9 cellular contexts compared by ENCODE assay signal in genomic region chr6:151440930-151441329, GRCh38. TPM values are rescaled to one million over a fixed set of nuclear protein-coding genes. Genes with fewer than 3 reads are reported as not detected.
A peak's percentile ranks its signal among the peaks of the same experiment; 100 is the strongest.
DNase-seq lines count a peak whose midpoint lies in the region; ATAC-seq, FAIRE-seq and TF ChIP-seq lines count a peak whose summit lies in the region.
"Had no signal": no experiment of that assay in that cellular context is flagged by ENCODE, and none has a peak within 500 bp of the region (broad histone marks: within the 10 kb centered on the region; RNA-seq: fewer than 3 reads in every experiment).

No MANE protein-coding gene starts in this region.

- FAIRE-seq in H54 (lab: Jason Lieb, UNC), result no peak

- H3K27ac ChIP-seq in CD4-positive, CD25-positive, alpha-beta regulatory T cell (ENCODE audit: insufficient read depth, low read length, poor library complexity, severe bottlenecking), result no peak overlapping the region
- H3K27ac ChIP-seq in SK-N-MC, result no peak overlapping the region
- H3K27ac ChIP-seq in right lobe of liver, result peak overlapping the region in 1 of 3 donors; percentile 19

- H3K36me3 ChIP-seq in CD4-positive, CD25-positive, alpha-beta regulatory T cell (ENCODE audit: control insufficient read depth, insufficient read depth, low read length), result peaks cover 19% of the 10 kb centered on the region
- H3K36me3 ChIP-seq in SK-N-MC (ENCODE audit: insufficient read depth, low read length), result peaks cover 40% of the 10 kb centered on the region
- peaks cover 0 to 2% (median 0%) of the 10 kb centered on the region in 4 donors for H3K36me3 ChIP-seq in right lobe of liver

- peaks cover 9% of the 10 kb centered on the region for H3K4me1 ChIP-seq in CD4-positive, CD25-positive, alpha-beta regulatory T cell (ENCODE audit: control insufficient read depth, insufficient read depth, low read length, poor library complexity, severe bottlenecking)
- H3K4me1 ChIP-seq in right lobe of liver, result peaks cover 0 to 75% (median 19%) of the 10 kb centered on the region in 4 donors

- H3K27me3 Mint-ChIP-seq in CD4-positive, CD25-positive, alpha-beta regulatory T cell, result no peaks in the 10 kb centered on the region
- H3K27me3 Mint-ChIP-seq in Calu3 (ENCODE audit: unreplicated experiment), result no peaks in the 10 kb centered on the region

- CTCF ChIA-PET in Calu3 (lab: Charles Lee), result no interaction called here

- peaks cover 32 to 63% (median 46%) of the 10 kb centered on the region in 4 donors for H3K4me1 Mint-ChIP-seq in CD4-positive, CD25-positive, alpha-beta regulatory T cell
- peaks cover 12% of the 10 kb centered on the region for H3K4me1 Mint-ChIP-seq in Calu3 (ENCODE audit: low read depth, unreplicated experiment)

- intact Hi-C loops in right lobe of liver (cut with DNase I), result no loop called here
- intact Hi-C loops in Calu3 (cut with micrococcal nuclease; ENCODE audit: unreplicated experiment), result no loop called here

- peak in 2 of 3 donors; percentile 51 for DNase-seq in CD4-positive, CD25-positive, alpha-beta regulatory T cell
- DNase-seq in SK-N-MC (ENCODE audit: low read depth, low spot score), result no peak
- DNase-seq in right lobe of liver, result no peak
- DNase-seq in Calu3, result no peak
- DNase-seq in NCI-H774 (lab: John Stamatoyannopoulos, UW), result no peak
- no peak for DNase-seq in activated CD8-positive, alpha-beta memory T cell treated with anti-CD3 and anti-CD28 coated beads, Interleukin-2, amount 50 U/mL, for 4 hours
- DNase-seq in H54 (ENCODE audit: insufficient read length, low spot score), result no peak

- H3K9me3 ChIP-seq in CD4-positive, CD25-positive, alpha-beta regulatory T cell (ENCODE audit: control insufficient read depth in 2 of 2, low read length in 2 of 2), result no peaks in the 10 kb centered on the region
- H3K9me3 ChIP-seq in SK-N-MC (ENCODE audit: low read depth, low read length), result no peaks in the 10 kb centered on the region
- no peaks in the 10 kb centered on the region for H3K9me3 ChIP-seq in right lobe of liver

- H3K4me3 ChIP-seq in CD4-positive, CD25-positive, alpha-beta regulatory T cell (ENCODE audit: low read depth, low read length), result peak overlapping the region; percentile 23
- no peak overlapping the region for H3K4me3 ChIP-seq in SK-N-MC
- H3K4me3 ChIP-seq in right lobe of liver, result peak overlapping the region in 1 of 3 donors; percentile 4

- TF ChIP-seq CTCF in right lobe of liver (IDR thresholded peaks at IDR 0.05), result peak; percentile 37 to 61 (median 50)
- TF ChIP-seq CTCF in Calu3 (IDR thresholded peaks at IDR 0.05; ENCODE audit: unreplicated experiment), result no peak

- H3K4me3 Mint-ChIP-seq in CD4-positive, CD25-positive, alpha-beta regulatory T cell, result peak overlapping the region in 1 of 4 donors; percentile 38
- no peak overlapping the region for H3K4me3 Mint-ChIP-seq in Calu3 (ENCODE audit: low read depth, unreplicated experiment)

- BruUV-seq in Calu3 (replicated peaks; lab: Mats Ljungman, UMichigan), result no TSS peak

- peaks cover 18% of the 10 kb centered on the region for H3K36me3 Mint-ChIP-seq in CD4-positive, CD25-positive, alpha-beta regulatory T cell
- peaks cover 5% of the 10 kb centered on the region for H3K36me3 Mint-ChIP-seq in Calu3 (ENCODE audit: insufficient read depth, unreplicated experiment)

- H3K9ac ChIP-seq in SK-N-MC (ENCODE audit: insufficient read length), result peak overlapping the region; percentile 45

- no peaks in the 10 kb centered on the region for H3K9me3 Mint-ChIP-seq in CD4-positive, CD25-positive, alpha-beta regulatory T cell
- H3K9me3 Mint-ChIP-seq in Calu3 (ENCODE audit: low read depth, unreplicated experiment), result no peaks in the 10 kb centered on the region

- H3K27me3 ChIP-seq in CD4-positive, CD25-positive, alpha-beta regulatory T cell (ENCODE audit: control insufficient read depth, insufficient read depth, low read length), result no peaks in the 10 kb centered on the region
- no peaks in the 10 kb centered on the region for H3K27me3 ChIP-seq in right lobe of liver

- ATAC-seq in CD4-positive, CD25-positive, alpha-beta regulatory T cell (ENCODE audit: low read depth in 2 of 2), result no peak
- ATAC-seq in GM21423 (IDR thresholded peaks at IDR 0.05; ENCODE audit: unreplicated experiment), result peak; percentile 33
- ATAC-seq in right lobe of liver, result peak; percentile 40 to 58 (median 46)

- peak overlapping the region in 1 of 3 donors; percentile 37 for H3K27ac Mint-ChIP-seq in CD4-positive, CD25-positive, alpha-beta regulatory T cell
- no peak overlapping the region for H3K27ac Mint-ChIP-seq in Calu3 (ENCODE audit: unreplicated experiment)

- 16% methylated on average over 2 of the region's 2 CpGs for WGBS in right lobe of liver (ENCODE audit: insufficient coverage, low coverage, low lambda C conversion rate, missing lambda C conversion rate)

- TF ChIP-seq POLR2A in right lobe of liver (IDR thresholded peaks at IDR 0.05), result no peak
- TF ChIP-seq POLR2A in H54 (IDR thresholded peaks at IDR 0.05; ENCODE audit: low read depth, low read length), result no peak

RNA-seq across cellular contexts. Expression of gene RMND1, which starts 11.0 kb away (rescaled TPM):
- total RNA-seq in CD4-positive, CD25-positive, alpha-beta regulatory T cell, result 10.4 TPM
- polyA plus RNA-seq in CD4-positive, CD25-positive, alpha-beta regulatory T cell, result 10 to 100 TPM; 10.2 to 13.3 (median 11.9) TPM
- 10 to 100 TPM; 13.1 to 23.4 (median 19.5) TPM for total RNA-seq in right lobe of liver
- total RNA-seq in Calu3 (2022), result 13.2 and 15.5 TPM in 2 replicates

RNA-seq across cellular contexts. Expression of gene ZBTB2, which starts 49.6 kb away (rescaled TPM):
- 31.9 TPM for total RNA-seq in CD4-positive, CD25-positive, alpha-beta regulatory T cell
- polyA plus RNA-seq in CD4-positive, CD25-positive, alpha-beta regulatory T cell, result 10 to 100 TPM; 18.0 to 20.9 (median 19.5) TPM
- total RNA-seq in right lobe of liver (1 to 10 TPM; 3.2 to 6.0 (median 4.5) TPM), Calu3 (2022) (15.2 and 15.7 TPM in 2 replicates)

RNA-seq across cellular contexts. Expression of gene CCDC170, which starts 52.9 kb away (rescaled TPM):
- not detected for total RNA-seq in CD4-positive, CD25-positive, alpha-beta regulatory T cell
- polyA plus RNA-seq in CD4-positive, CD25-positive, alpha-beta regulatory T cell, result not detected
- under 1 TPM; 0.31 to 0.93 (median 0.55) TPM for total RNA-seq in right lobe of liver
- total RNA-seq in Calu3 (2022), result 0.26 TPM in 1 of 2 replicates, not detected in the other
- total RNA-seq: HT1080 had no signal

Comparison
In these comparisons a context has a peak if more than half of its experiments do, and no peak if none do; other contexts are left out.
1. ATAC-seq: peak in GM21423 (single experiment) and right lobe of liver (4 of 4); none in CD4-positive, CD25-positive, alpha-beta regulatory T cell (0 of 2).
2. DNase-seq: peak in CD4-positive, CD25-positive, alpha-beta regulatory T cell (2 of 3); none in SK-N-MC (single experiment), right lobe of liver (0 of 3), Calu3 (single experiment), NCI-H774 (single experiment), activated CD8-positive, alpha-beta memory T cell treated with anti-CD3 and anti-CD28 coated beads, Interleukin-2, amount 50 U/mL, for 4 hours (single experiment) and H54 (single experiment).